8 cellular contexts compared by ENCODE assay signal in genomic region chr11:79439893-79440450, GRCh38. TPM values are rescaled to one million over a fixed set of nuclear protein-coding genes. Genes with fewer than 3 reads are reported as not detected.
DNase-seq lines count a peak whose midpoint lies in the region; ATAC-seq and TF ChIP-seq lines count a peak whose summit lies in the region.

No MANE protein-coding gene starts in this region.

- H3K23me2 ChIP-seq in H9 (ENCODE audit: insufficient read length, low read depth, low read length, poor library complexity, severe bottlenecking) = peaks cover 34% of the 10 kb centered on the region

- no peak overlapping the region for H3K56ac ChIP-seq in H9 (ENCODE audit: insufficient read length, low read depth, low read length)

- peaks cover 0 to 6% (median 0%) of the 10 kb centered on the region in 3 experiments; a peak in 3 of 7 replicates for H3K36me3 Mint-ChIP-seq in H9 (ENCODE audit: insufficient read depth in 1 of 3, low read depth in 3 of 3)

- H2AFZ ChIP-seq in H9 (ENCODE audit: low read length) = no peak overlapping the region

- H3K27me3 ChIP-seq in H9 (ENCODE audit: insufficient read depth, low read length) (peaks cover 40% of the 10 kb centered on the region), WERI-Rb-1 (ENCODE audit: insufficient read depth, low read depth, severe bottlenecking) (peaks cover 93% of the 10 kb centered on the region)

- H3K9me3 Mint-ChIP-seq in H9 = peaks cover 0 to 3% of the 10 kb centered on the region in 2 experiments; a peak in 1 of 5 replicates

- no peak overlapping the region for H3K18ac ChIP-seq in H9 (ENCODE audit: insufficient read length, low read depth, low read length)

- H2AK5ac ChIP-seq in H9 (ENCODE audit: insufficient read length, low read length) = no peak overlapping the region

- peaks cover 88% of the 10 kb centered on the region for H3K27me3 Mint-ChIP-seq in H9 (ENCODE audit: low read depth)

- H2BK20ac ChIP-seq in H9 (ENCODE audit: low read depth, low read length, poor library complexity, severe bottlenecking) = no peak overlapping the region

- peak; percentile 55 for DNase-seq in H9
- DNase-seq in WERI-Rb-1 = no peak
- DNase-seq in left cardiac atrium = no peak
- DNase-seq in sciatic nerve (ENCODE audit: low spot score) = peak; percentile 64
- DNase-seq in amniotic stem cell (lab: John Stamatoyannopoulos, UW) = no peak
- no peak for DNase-seq in GF-D8 (lab: John Stamatoyannopoulos, UW)

- no peak overlapping the region for H2BK120ac ChIP-seq in H9 (ENCODE audit: low read depth, low read length, poor library complexity, severe bottlenecking)

- H2BK15ac ChIP-seq in H9 (ENCODE audit: low read depth, low read length) = no peak overlapping the region

- peak overlapping the region; percentile 17; the same call in 1 of the 2 replicates for H3K14ac ChIP-seq in H9 (ENCODE audit: insufficient read depth, low read length)

- no peak overlapping the region for H2BK12ac ChIP-seq in H9 (ENCODE audit: insufficient read length, low read depth, low read length)

- H3K4ac ChIP-seq in H9 (ENCODE audit: low read depth, low read length) = no peak overlapping the region

- H3K4me1 Mint-ChIP-seq in H9 = peaks cover 33 to 37% of the 10 kb centered on the region in 2 experiments

- no peaks in the 10 kb centered on the region for H4K20me1 ChIP-seq in H9 (ENCODE audit: control insufficient read depth, insufficient read depth, insufficient read length)

- intact Hi-C loops in left cardiac atrium (cut with DNase I) = no loop called here
- intact Hi-C loops in sciatic nerve (cut with DNase I) = no loop called here

- peaks cover 3% of the 10 kb centered on the region; the same call in 1 of the 2 replicates for H3K4me1 ChIP-seq in H9 (ENCODE audit: insufficient read depth, low read length)

- no peaks in the 10 kb centered on the region for H3K79me2 ChIP-seq in H9 (ENCODE audit: insufficient read depth, low read length)

- ATAC-seq in left cardiac atrium = peak; percentile 24 to 36
- no peak for ATAC-seq in sciatic nerve
- ATAC-seq in HG03095 (IDR thresholded peaks at IDR 0.05; ENCODE audit: unreplicated experiment) = no peak
- no peak for ATAC-seq in HG03045 (IDR thresholded peaks at IDR 0.05; ENCODE audit: unreplicated experiment)

- peak overlapping the region; percentile 1 for H3K9ac ChIP-seq in H9 (ENCODE audit: extremely low read depth, insufficient read length, low read length)

- H4K8ac ChIP-seq in H9 (replicated peaks; ENCODE audit: insufficient read length, low read depth, low read length) = no peak overlapping the region

- H3K27ac ChIP-seq in H9 (ENCODE audit: insufficient read length, low read depth, low read length) (no peak overlapping the region), WERI-Rb-1 (no peak overlapping the region)

- H3K79me1 ChIP-seq in H9 (ENCODE audit: insufficient read depth, low read depth, low read length, poor library complexity, severe bottlenecking) = no peaks in the 10 kb centered on the region

- H4K5ac ChIP-seq in H9 (ENCODE audit: insufficient read length, low read depth, low read length) = no peak overlapping the region

- H3T11ph ChIP-seq in H9 (ENCODE audit: low read length) = no peak overlapping the region

- no peaks in the 10 kb centered on the region for H3K36me3 ChIP-seq in WERI-Rb-1

- no peak overlapping the region for H4K91ac ChIP-seq in H9 (ENCODE audit: insufficient read length, low read depth, low read length)

- H3K27ac Mint-ChIP-seq in H9 = no peak overlapping the region

- H3K4me2 ChIP-seq in H9 (ENCODE audit: insufficient read depth, insufficient read length, low read length) = peak overlapping the region; percentile 74

- TF ChIP-seq CTCF in H9 (conservative IDR thresholded peaks at IDR 0.05) (0 out of 3 replicates have a peak, but pooled peaks have one; percentile 17), WERI-Rb-1 (IDR thresholded peaks at IDR 0.05; ENCODE audit: low read depth, low read length) (no peak)

- H3K4me3 Mint-ChIP-seq in H9 = peak overlapping the region; percentile 72 to 92

- H2BK5ac ChIP-seq in H9 (ENCODE audit: insufficient read length, low read length) = no peak overlapping the region

- H3K9me3 ChIP-seq in H9 (ENCODE audit: control insufficient read depth, low read depth, low read length) (no peaks in the 10 kb centered on the region), WERI-Rb-1 (ENCODE audit: severe bottlenecking) (no peaks in the 10 kb centered on the region)

- no peak overlapping the region for H3K23ac ChIP-seq in H9 (ENCODE audit: insufficient read length, low read depth, low read length)

- no CpG with 5 or more reads among the region's 54 CpGs for WGBS in H9 (ENCODE audit: extremely low coverage, insufficient read length, low lambda C conversion rate)

- H3K4me3 ChIP-seq in WERI-Rb-1 (ENCODE audit: low read depth, low read length) = peak overlapping the region; percentile 46

RNA-seq across cellular contexts. Expression of gene TENM4, which starts 0.9 kb away (rescaled TPM):
- total RNA-seq in H9 (2021) (4.3 and 4.6 TPM in 2 replicates), left cardiac atrium (1 to 10 TPM; 2.5 to 4.4 TPM), sciatic nerve (16.5 TPM)

Comparison
In these comparisons a context has a peak if more than half of its experiments do, and no peak if none do; other contexts are left out.
1. DNase-seq: peak in H9 (single experiment) and sciatic nerve (single experiment); none in WERI-Rb-1 (single experiment), left cardiac atrium (single experiment), amniotic stem cell (single experiment) and GF-D8 (single experiment).
2. ATAC-seq: peak in left cardiac atrium (2 of 2); none in sciatic nerve (single experiment), HG03095 (single experiment) and HG03045 (single experiment).